In the genomic region with DNA sequence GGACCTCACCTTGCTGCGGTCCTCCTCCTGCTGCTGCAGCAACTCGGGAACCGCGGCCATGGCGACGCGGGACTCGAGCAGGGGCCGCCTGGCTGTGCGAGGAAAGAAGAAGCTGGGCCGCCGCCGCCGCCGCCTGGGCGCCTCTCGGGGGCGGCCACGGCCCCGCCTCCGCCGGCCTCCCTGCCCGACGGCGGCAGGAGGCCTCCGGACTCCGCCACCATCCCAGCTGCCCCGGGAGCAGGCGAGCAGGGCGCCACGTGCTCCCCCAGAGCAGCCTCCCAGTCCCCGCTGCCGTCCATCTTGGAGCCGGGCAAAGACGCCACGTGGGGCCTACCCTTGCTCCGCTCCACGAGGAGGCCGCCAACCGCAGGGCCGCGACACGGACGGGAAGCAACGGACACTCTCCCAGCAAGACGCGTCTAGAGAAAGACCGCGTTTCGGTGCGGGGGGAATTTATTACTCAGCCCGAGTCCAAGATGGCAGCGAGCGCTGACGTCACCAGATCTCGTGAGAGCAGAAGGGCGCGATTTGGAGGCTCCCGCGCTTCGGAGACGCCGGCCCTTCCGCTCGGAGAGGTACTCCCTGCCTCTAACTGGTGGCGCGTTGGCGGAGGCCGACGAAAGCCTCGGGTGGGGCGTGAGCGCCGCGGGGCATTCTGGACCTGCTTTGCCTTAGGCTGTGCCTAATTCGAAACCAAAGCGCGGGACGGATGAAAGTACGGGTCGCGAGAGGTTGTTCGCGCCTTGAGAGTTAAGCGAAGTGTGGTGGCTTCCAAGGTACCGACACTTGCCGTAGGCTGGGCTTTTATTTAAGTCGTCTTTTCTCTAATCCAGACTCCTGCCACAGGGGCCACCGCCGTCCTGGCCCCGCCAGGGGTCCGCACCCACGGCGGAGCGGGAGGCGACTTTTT, we compare ENCODE assay signal across 8 cellular contexts. TPM values are rescaled to one million over a fixed set of nuclear protein-coding genes. Genes with fewer than 3 reads are reported as not detected.
DNase-seq lines count a peak whose midpoint lies in the region; ATAC-seq and TF ChIP-seq lines count a peak whose summit lies in the region.

A gene with protein sequence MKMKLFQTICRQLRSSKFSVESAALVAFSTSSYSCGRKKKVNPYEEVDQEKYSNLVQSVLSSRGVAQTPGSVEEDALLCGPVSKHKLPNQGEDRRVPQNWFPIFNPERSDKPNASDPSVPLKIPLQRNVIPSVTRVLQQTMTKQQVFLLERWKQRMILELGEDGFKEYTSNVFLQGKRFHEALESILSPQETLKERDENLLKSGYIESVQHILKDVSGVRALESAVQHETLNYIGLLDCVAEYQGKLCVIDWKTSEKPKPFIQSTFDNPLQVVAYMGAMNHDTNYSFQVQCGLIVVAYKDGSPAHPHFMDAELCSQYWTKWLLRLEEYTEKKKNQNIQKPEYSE (plus strand): TSS at position 653 of the 910 bp plus-strand sequence. CDS start 842 bp downstream, outside the sequence.
A gene (minus strand): TSS at position 429 of the 910 bp plus-strand sequence. CDS start 369 bp downstream, at position 60.

- peak within 1 kb of the TSS; percentile 97 to 99 (median 98) for H3K27ac Mint-ChIP-seq in CD8-positive, alpha-beta memory T cell

- H3K9me3 ChIP-seq in CD8-positive, alpha-beta memory T cell (ENCODE audit: low read length): no peaks in the 10 kb centered on the region
- H3K9me3 ChIP-seq in lung (ENCODE audit: control insufficient read depth in 2 of 2, insufficient read depth in 1 of 2, low read length in 1 of 2): no peaks in the 10 kb centered on the region

- peaks cover 61% of the 10 kb centered on the region for H3K4me1 ChIP-seq in CD8-positive, alpha-beta memory T cell (ENCODE audit: insufficient read depth, low read length)
- peaks cover 7 to 36% of the 10 kb centered on the region in 2 donors for H3K4me1 ChIP-seq in lung (ENCODE audit: control insufficient read depth in 2 of 2, insufficient read depth in 2 of 2, low read length in 2 of 2)

- WGBS in lung, 2 donors: 0% methylated on average over 69 to 96 of the region's 96 CpGs

- TF ChIP-seq CTCF in lung (IDR thresholded peaks at IDR 0.05; ENCODE audit: control extremely low read depth, extremely low read depth): no peak

- H3K27ac ChIP-seq in CD8-positive, alpha-beta memory T cell (ENCODE audit: low read depth, low read length): peak within 1 kb of the TSS; percentile 90
- peak within 1 kb of the TSS; percentile 94 to 99 for H3K27ac ChIP-seq in lung (ENCODE audit: low read depth in 1 of 2, low read length in 1 of 2)

- peak within 1 kb of the TSS; percentile 95 for H3K4me3 ChIP-seq in CD8-positive, alpha-beta memory T cell (ENCODE audit: low read length)
- peak within 1 kb of the TSS; percentile 94 for H3K4me3 ChIP-seq in lung

- POLR2A ChIA-PET in CD8-positive, alpha-beta memory T cell (lab: Charles Lee): interaction anchor here (1.0 to 2.7 kb wide), 5 partner anchors 13 to 538 kb away, joined by 3 to 17 read pairs (median 4); a partner anchor contains a TSS

- no peaks in the 10 kb centered on the region for H3K27me3 Mint-ChIP-seq in CD8-positive, alpha-beta memory T cell

- CTCF ChIA-PET in CD8-positive, alpha-beta memory T cell (lab: Charles Lee): interaction anchor here (0.8 to 4.1 kb wide), 7 partner anchors 27 to 399 kb away, joined by 3 to 22 read pairs (median 4); a partner anchor contains a TSS

- H3K36me3 ChIP-seq in CD8-positive, alpha-beta memory T cell (ENCODE audit: insufficient read depth, low read length): no peaks in the 10 kb centered on the region
- peaks cover 0 to under 1% of the 10 kb centered on the region in 2 donors for H3K36me3 ChIP-seq in lung (ENCODE audit: control insufficient read depth in 2 of 2, insufficient read depth in 2 of 2, low read length in 2 of 2)

- peaks cover 68 to 83% (median 78%) of the 10 kb centered on the region in 3 donors for H3K4me1 Mint-ChIP-seq in CD8-positive, alpha-beta memory T cell

- no peaks in the 10 kb centered on the region for H3K9me3 Mint-ChIP-seq in CD8-positive, alpha-beta memory T cell

- ATAC-seq in GM19468 (IDR thresholded peaks at IDR 0.05; ENCODE audit: extremely low read depth, unreplicated experiment) (peak; percentile 79), lung (ENCODE audit: insufficient read depth, low FRiP score) (peak; percentile 95)

- H3K4me3 Mint-ChIP-seq in CD8-positive, alpha-beta memory T cell: peak within 1 kb of the TSS; percentile 92 to 98 (median 96)

- H3K27me3 ChIP-seq in CD8-positive, alpha-beta memory T cell (ENCODE audit: insufficient read depth, low read length, poor library complexity, severe bottlenecking): no peaks in the 10 kb centered on the region
- H3K27me3 ChIP-seq in lung (ENCODE audit: control insufficient read depth, insufficient read depth): no peaks in the 10 kb centered on the region

- peaks cover 0 to 33% (median 0%) of the 10 kb centered on the region in 3 donors for H3K36me3 Mint-ChIP-seq in CD8-positive, alpha-beta memory T cell

- DNase-seq in CD8-positive, alpha-beta memory T cell: peak; percentile 97 to 99 (median 99)
- DNase-seq in HS-5 (ENCODE audit: low read depth): peak; percentile 92
- DNase-seq in NK-92 treated with Interleukin-12 subunit alpha and Interleukin-12 subunit beta, amount 100 ng/mL, for 24 hours (lab: John Stamatoyannopoulos, UW): peak; percentile 99
- DNase-seq in activated CD8-positive, alpha-beta memory T cell treated with anti-CD3 and anti-CD28 coated beads for 24 hours: peak; percentile 100
- DNase-seq in effector CD8-positive, alpha-beta T cell (lab: John Stamatoyannopoulos, UW): peak; percentile 96
- DNase-seq in lung (ENCODE audit: low spot score): peak; percentile 100
- peak; percentile 98 to 99 (median 99) for DNase-seq in stimulated activated CD4-positive, alpha-beta T cell treated with anti-CD3 and anti-CD28 coated beads, TNF-alpha, amount 100 ng/mL, for 4 hours (ENCODE audit: low read depth in 3 of 3)

RNA-seq across cellular contexts. Expression of the first gene that starts in this region (rescaled TPM):
- 10 to 100 TPM; 29.2 to 31.8 TPM for total RNA-seq in CD8-positive, alpha-beta memory T cell
- polyA plus RNA-seq in CD8-positive, alpha-beta memory T cell: 11.9 TPM
- total RNA-seq in lung: 10 to 100 TPM; 10.1 to 19.1 TPM
- polyA plus RNA-seq in lung: 10 to 100 TPM; 11.0 to 11.9 TPM

RNA-seq across cellular contexts. Expression of the second gene that starts in this region (rescaled TPM):
- 100 to 1,000 TPM; 174 to 191 TPM for total RNA-seq in CD8-positive, alpha-beta memory T cell
- polyA plus RNA-seq in CD8-positive, alpha-beta memory T cell: 89.0 TPM
- 100 to 1,000 TPM in 1 of 2 donors, 10 to 100 TPM in 1; 66.8 to 194 TPM for total RNA-seq in lung
- polyA plus RNA-seq in lung: 100 to 1,000 TPM in 1 of 2 donors, 10 to 100 TPM in 1; 66.6 to 107 TPM

Comparison
In these comparisons a context has a peak if more than half of its experiments do, and no peak if none do; other contexts are left out.
1. Peak in every context shown above with its lines: DNase-seq, ATAC-seq, H3K4me3 ChIP-seq and H3K27ac ChIP-seq.